15 cellular contexts compared by ENCODE assay signal in genomic region chr5:77306531-77306930, GRCh38.
"Had no signal": no experiment of that assay in that cellular context is flagged by ENCODE, and none has a peak within 500 bp of the region (broad histone marks: within the 10 kb centered on the region; RNA-seq: fewer than 3 reads in every experiment).

No MANE protein-coding gene starts in this region.

- ATAC-seq: activated T-helper 17 cell treated with anti-CD3 and anti-CD28 coated beads, Interleukin-2, amount 50 U/mL, for 72 hours; mucosa of descending colon; natural killer cell had no signal

- H3K27ac Mint-ChIP-seq: activated B cell treated with CpG ODN at 0.5 μM for 24 hours; activated CD4-positive, alpha-beta T cell treated with anti-CD3 and anti-CD28 coated beads, Interleukin-2, amount 10 ng/mL, durations not matched to agents 24 days and 14 days; activated naive CD4-positive, alpha-beta T cell treated with anti-CD3 and anti-CD28 coated beads, Interleukin-2, amount 10 ng/mL, durations not matched to agents 7 days and 5 days; activated T-helper 17 cell treated with anti-CD3 and anti-CD28 coated beads, Interleukin-2, amount 50 U/mL, for 72 hours; dendritic cell treated with granulocyte-macrophage colony-stimulating factor and Interleukin-4, amounts not matched to agents 40 ng/mL and 50 ng/mL, for 4 days; natural killer cell had no signal

- H3K9me3 ChIP-seq: mucosa of descending colon had no signal

- H3K36me3 Mint-ChIP-seq: activated naive CD4-positive, alpha-beta T cell treated with anti-CD3 and anti-CD28 coated beads, Interleukin-2, amount 10 ng/mL, durations not matched to agents 7 days and 5 days; natural killer cell had no signal

- DNase-seq: activated B cell treated with CpG ODN at 0.5 μM for 24 hours; activated CD4-positive, alpha-beta T cell treated with anti-CD3 and anti-CD28 coated beads, Interleukin-2, amount 10 ng/mL, durations not matched to agents 24 days and 14 days; activated CD8-positive, alpha-beta memory T cell treated with anti-CD3 and anti-CD28 coated beads for 24 hours; activated naive CD4-positive, alpha-beta T cell treated with anti-CD3 and anti-CD28 coated beads, Interleukin-2, amount 10 ng/mL, durations not matched to agents 7 days and 5 days; kidney glomerular epithelial cell; mammary epithelial cell; mucosa of descending colon; natural killer cell; nucleus accumbens; stimulated activated CD4-positive, alpha-beta T cell treated with anti-CD3 and anti-CD28 coated beads, Interleukin-2, amount 100 ng/mL, for 48 hours; stimulated activated naive CD4-positive, alpha-beta T cell treated with Interleukin-2 at 50 U/mL for 16 hours; T-helper 2 cell had no signal

- H3K4me3 ChIP-seq: mucosa of descending colon had no signal

- H3K4me1 Mint-ChIP-seq: activated B cell treated with CpG ODN at 0.5 μM for 24 hours; activated CD4-positive, alpha-beta T cell treated with anti-CD3 and anti-CD28 coated beads, Interleukin-2, amount 10 ng/mL, durations not matched to agents 24 days and 14 days; activated T-helper 17 cell treated with anti-CD3 and anti-CD28 coated beads, Interleukin-2, amount 50 U/mL, for 72 hours; central memory CD8-positive, alpha-beta T cell; natural killer cell had no signal

- H3K27me3 Mint-ChIP-seq: activated B cell treated with CpG ODN at 0.5 μM for 24 hours; activated T-helper 17 cell treated with anti-CD3 and anti-CD28 coated beads, Interleukin-2, amount 50 U/mL, for 72 hours; dendritic cell treated with granulocyte-macrophage colony-stimulating factor and Interleukin-4, amounts not matched to agents 40 ng/mL and 50 ng/mL, for 4 days had no signal

- H3K4me3 Mint-ChIP-seq: activated B cell treated with CpG ODN at 0.5 μM for 24 hours; activated CD4-positive, alpha-beta T cell treated with anti-CD3 and anti-CD28 coated beads, Interleukin-2, amount 10 ng/mL, durations not matched to agents 24 days and 14 days; activated naive CD4-positive, alpha-beta T cell treated with anti-CD3 and anti-CD28 coated beads, Interleukin-2, amount 10 ng/mL, durations not matched to agents 7 days and 5 days; activated T-helper 17 cell treated with anti-CD3 and anti-CD28 coated beads, Interleukin-2, amount 50 U/mL, for 72 hours; central memory CD8-positive, alpha-beta T cell; dendritic cell treated with granulocyte-macrophage colony-stimulating factor and Interleukin-4, amounts not matched to agents 40 ng/mL and 50 ng/mL, for 4 days; natural killer cell had no signal

- H3K9me3 Mint-ChIP-seq: activated B cell treated with CpG ODN at 0.5 μM for 24 hours; activated naive CD4-positive, alpha-beta T cell treated with anti-CD3 and anti-CD28 coated beads, Interleukin-2, amount 10 ng/mL, durations not matched to agents 7 days and 5 days; activated T-helper 17 cell treated with anti-CD3 and anti-CD28 coated beads, Interleukin-2, amount 50 U/mL, for 72 hours; central memory CD8-positive, alpha-beta T cell; dendritic cell treated with granulocyte-macrophage colony-stimulating factor and Interleukin-4, amounts not matched to agents 40 ng/mL and 50 ng/mL, for 4 days; natural killer cell had no signal
